12 cellular contexts compared by ENCODE assay signal in genomic region chr1:48878191-48878940, GRCh38.
DNase-seq lines count a peak whose midpoint lies in the region; ATAC-seq, FAIRE-seq and TF ChIP-seq lines count a peak whose summit lies in the region.
"Had no signal": no experiment of that assay in that cellular context is flagged by ENCODE, and none has a peak within 500 bp of the region (broad histone marks: within the 10 kb centered on the region; RNA-seq: fewer than 3 reads in every experiment).

No MANE protein-coding gene starts in this region.

- FAIRE-seq in urothelium cell line (lab: Jason Lieb, UNC), result peak; percentile 32
- FAIRE-seq: colon had no signal

- ATAC-seq in activated naive CD8-positive, alpha-beta T cell treated with anti-CD3 and anti-CD28 coated beads, Interleukin-2, amount 50 U/mL, for 24 hours, result peak; percentile 43
- no peak for ATAC-seq in HG03025 (IDR thresholded peaks at IDR 0.05; ENCODE audit: low FRiP score, unreplicated experiment)

- no peak for DNase-seq in activated naive CD8-positive, alpha-beta T cell treated with anti-CD3 and anti-CD28 coated beads, Interleukin-2, amount 50 U/mL, for 24 hours
- DNase-seq in activated naive CD8-positive, alpha-beta T cell treated with anti-CD3 and anti-CD28 coated beads for 36 hours, result no peak
- DNase-seq in SK-N-DZ (ENCODE audit: low spot score) (peak; percentile 44), foreskin fibroblast (peak; percentile 81 to 91), urothelium cell line (ENCODE audit: low spot score) (peak; percentile 73), coronary artery (ENCODE audit: low spot score) (no peak)
- no peak for DNase-seq in activated effector memory CD4-positive, alpha-beta T cell treated with Interleukin-2 at 50 U/mL for 16 hours
- DNase-seq: activated CD4-positive, alpha-beta T cell treated with anti-CD3 and anti-CD28 coated beads for 48 hours had no signal

- no peaks in the 10 kb centered on the region for H3K36me3 Mint-ChIP-seq in activated naive CD8-positive, alpha-beta T cell treated with anti-CD3 and anti-CD28 coated beads, Interleukin-2, amount 50 U/mL, for 24 hours (ENCODE audit: low read depth)
- no peaks in the 10 kb centered on the region for H3K36me3 Mint-ChIP-seq in activated naive CD8-positive, alpha-beta T cell treated with anti-CD3 and anti-CD28 coated beads for 36 hours

- H3K27ac Mint-ChIP-seq in activated naive CD8-positive, alpha-beta T cell treated with anti-CD3 and anti-CD28 coated beads, Interleukin-2, amount 50 U/mL, for 24 hours, result no peak overlapping the region
- no peak overlapping the region for H3K27ac Mint-ChIP-seq in activated naive CD8-positive, alpha-beta T cell treated with anti-CD3 and anti-CD28 coated beads for 36 hours
- H3K27ac Mint-ChIP-seq: B cell had no signal

- no peak overlapping the region for H3K27ac ChIP-seq in coronary artery
- H3K27ac ChIP-seq: thoracic aorta had no signal

- no peaks in the 10 kb centered on the region for H3K9me3 Mint-ChIP-seq in activated naive CD8-positive, alpha-beta T cell treated with anti-CD3 and anti-CD28 coated beads, Interleukin-2, amount 50 U/mL, for 24 hours
- no peaks in the 10 kb centered on the region for H3K9me3 Mint-ChIP-seq in activated naive CD8-positive, alpha-beta T cell treated with anti-CD3 and anti-CD28 coated beads for 36 hours

- no peaks in the 10 kb centered on the region for H3K4me1 Mint-ChIP-seq in activated naive CD8-positive, alpha-beta T cell treated with anti-CD3 and anti-CD28 coated beads, Interleukin-2, amount 50 U/mL, for 24 hours
- H3K4me1 Mint-ChIP-seq in activated naive CD8-positive, alpha-beta T cell treated with anti-CD3 and anti-CD28 coated beads for 36 hours, result no peaks in the 10 kb centered on the region
- H3K4me1 Mint-ChIP-seq: B cell had no signal

- H3K27me3 Mint-ChIP-seq in activated naive CD8-positive, alpha-beta T cell treated with anti-CD3 and anti-CD28 coated beads, Interleukin-2, amount 50 U/mL, for 24 hours, result peaks cover 7% of the 10 kb centered on the region
- peaks cover 19% of the 10 kb centered on the region for H3K27me3 Mint-ChIP-seq in activated naive CD8-positive, alpha-beta T cell treated with anti-CD3 and anti-CD28 coated beads for 36 hours

- no peak overlapping the region for H3K4me3 ChIP-seq in foreskin fibroblast (ENCODE audit: low read depth in 1 of 2, low read length in 2 of 2)
- H3K4me3 ChIP-seq in coronary artery, result no peak overlapping the region
- H3K4me3 ChIP-seq: thoracic aorta had no signal

- no peak overlapping the region for H3K4me3 Mint-ChIP-seq in activated naive CD8-positive, alpha-beta T cell treated with anti-CD3 and anti-CD28 coated beads, Interleukin-2, amount 50 U/mL, for 24 hours
- H3K4me3 Mint-ChIP-seq in activated naive CD8-positive, alpha-beta T cell treated with anti-CD3 and anti-CD28 coated beads for 36 hours, result no peak overlapping the region
- H3K4me3 Mint-ChIP-seq: B cell had no signal

- TF ChIP-seq CTCF in foreskin fibroblast (IDR thresholded peaks at IDR 0.05; ENCODE audit: low read depth, low read length) (no peak), coronary artery (IDR thresholded peaks at IDR 0.05) (no peak)

Comparison
In these comparisons a context has a peak if more than half of its experiments do, and no peak if none do; other contexts are left out.
1. DNase-seq: peak in SK-N-DZ (single experiment), foreskin fibroblast (2 of 2) and urothelium cell line (single experiment); none in activated naive CD8-positive, alpha-beta T cell treated with anti-CD3 and anti-CD28 coated beads, Interleukin-2, amount 50 U/mL, for 24 hours (single experiment), activated naive CD8-positive, alpha-beta T cell treated with anti-CD3 and anti-CD28 coated beads for 36 hours (single experiment), coronary artery (single experiment) and activated effector memory CD4-positive, alpha-beta T cell treated with Interleukin-2 at 50 U/mL for 16 hours (single experiment).